Comparison of ENCODE assay signal across 9 cellular contexts in the genomic region with DNA sequence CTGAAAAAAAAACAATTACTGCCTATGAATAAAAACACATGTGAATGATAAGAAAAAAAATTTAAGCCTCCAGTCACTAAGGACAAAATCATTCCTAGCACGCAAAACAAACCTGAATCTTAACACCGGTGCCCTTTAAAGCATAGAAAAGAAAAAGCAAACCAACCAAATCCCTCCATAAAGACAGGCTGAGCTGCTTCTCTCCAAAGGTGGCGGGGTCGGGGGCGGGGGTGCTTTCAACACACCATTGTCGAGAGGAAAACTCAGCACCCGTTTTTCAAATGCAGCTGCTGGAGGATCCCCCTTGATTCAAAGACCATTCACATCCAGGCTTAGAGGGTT. TPM values are rescaled to one million over a fixed set of nuclear protein-coding genes. Genes with fewer than 3 reads are reported as not detected.
DNase-seq lines count a peak whose midpoint lies in the region; ATAC-seq and TF ChIP-seq lines count a peak whose summit lies in the region.
"Had no signal": no experiment of that assay in that cellular context is flagged by ENCODE, and none has a peak within 500 bp of the region (broad histone marks: within the 10 kb centered on the region; RNA-seq: fewer than 3 reads in every experiment).

No MANE protein-coding gene starts in this region.

- TF ChIP-seq CTCF in HFFc6 (IDR thresholded peaks at IDR 0.05) (no peak), WI38 (IDR thresholded peaks at IDR 0.05; ENCODE audit: low read depth, low read length) (no peak), glutamatergic neuron (IDR thresholded peaks at IDR 0.05; ENCODE audit: partially characterized antibody, unreplicated experiment) (no peak), ovary (IDR thresholded peaks at IDR 0.05) (no peak)

- H3K27ac Mint-ChIP-seq in HFFc6 = no peak overlapping the region
- no peak overlapping the region for H3K27ac Mint-ChIP-seq in glutamatergic neuron (ENCODE audit: unreplicated experiment)

- peaks cover 4% of the 10 kb centered on the region for H3K4me1 ChIP-seq in ovary (ENCODE audit: insufficient read depth)

- TF ChIP-seq POLR2A in ovary (IDR thresholded peaks at IDR 0.05) = no peak

- no peaks in the 10 kb centered on the region for H3K36me3 ChIP-seq in ovary

- peaks cover 14% of the 10 kb centered on the region for H3K27me3 Mint-ChIP-seq in HFFc6 (ENCODE audit: insufficient read depth)
- peaks cover 6% of the 10 kb centered on the region for H3K27me3 Mint-ChIP-seq in glutamatergic neuron (ENCODE audit: unreplicated experiment)

- H3K4me3 Mint-ChIP-seq in HFFc6 (peak overlapping the region; percentile 80; the same call in 1 of the 2 replicates), glutamatergic neuron (ENCODE audit: unreplicated experiment) (peak overlapping the region; percentile 7)

- DNase-seq in HFFc6 (no peak), glutamatergic neuron (no peak), skeletal muscle cell (ENCODE audit: low read depth) (no peak), NCI-H748 treated with DMSO at 0.1 percent for 48 hours (lab: John Stamatoyannopoulos, UW) (no peak), ovary (no peak), NCI-H2227 (lab: John Stamatoyannopoulos, UW; ENCODE audit: unreplicated experiment) (no peak)

- intact Hi-C loops in ovary (cut with DNase I) = no loop called here

- peaks cover 0 to 6% of the 10 kb centered on the region in 2 donors for H3K9me3 ChIP-seq in ovary
- H3K9me3 ChIP-seq: mucosa of descending colon had no signal

- H3K9me3 Mint-ChIP-seq in HFFc6 (peaks cover 18% of the 10 kb centered on the region), glutamatergic neuron (ENCODE audit: unreplicated experiment) (peaks cover 8% of the 10 kb centered on the region)

- H3K4me1 Mint-ChIP-seq in HFFc6 (ENCODE audit: low read depth) (peaks cover 6% of the 10 kb centered on the region; the same call in 1 of the 2 replicates), glutamatergic neuron (ENCODE audit: low read depth, unreplicated experiment) (no peaks in the 10 kb centered on the region)

- no peak for ATAC-seq in GM19351 (IDR thresholded peaks at IDR 0.05; ENCODE audit: unreplicated experiment)

- H3K27me3 ChIP-seq in ovary = no peaks in the 10 kb centered on the region

- TF ChIP-seq EP300 in ovary (IDR thresholded peaks at IDR 0.05) = no peak

- H3K36me3 Mint-ChIP-seq in HFFc6 (ENCODE audit: low read depth) = peaks cover 14% of the 10 kb centered on the region
- H3K36me3 Mint-ChIP-seq in glutamatergic neuron (ENCODE audit: unreplicated experiment) = peaks cover 14% of the 10 kb centered on the region

- no peak overlapping the region for H3K27ac ChIP-seq in ovary

- peak overlapping the region; percentile 60 for H3K4me3 ChIP-seq in WI38 (ENCODE audit: low read depth, low read length)
- H3K4me3 ChIP-seq in skeletal muscle cell (ENCODE audit: low read depth, low read length) = peak overlapping the region; percentile 48
- no peak overlapping the region for H3K4me3 ChIP-seq in ovary
- H3K4me3 ChIP-seq: mucosa of descending colon had no signal

- WGBS in ovary, 3 donors = 18 to 19% (median 18%) methylated on average over 7 of the region's 7 CpGs

RNA-seq across cellular contexts. Expression of a gene that starts 1.4 kb away (rescaled TPM):
- total RNA-seq in HFFc6 (2021; fragmentation: NEBNext Ultra II Directional; extraction: Animal tissue kit (Norgen Biotek cat#: 25700)) = not detected
- total RNA-seq in glutamatergic neuron (ENCODE audit: unreplicated experiment) (not detected), ovary (1 to 10 TPM in 3 of 7 donors, under 1 TPM in 3, not detected in 1; 0.24 to 2.1 (median 0.95) TPM)
- polyA plus RNA-seq in ovary = 1 to 10 TPM in 1 of 2 donors, under 1 TPM in 1; 0.22 to 1.6 TPM
